In the genomic region with DNA sequence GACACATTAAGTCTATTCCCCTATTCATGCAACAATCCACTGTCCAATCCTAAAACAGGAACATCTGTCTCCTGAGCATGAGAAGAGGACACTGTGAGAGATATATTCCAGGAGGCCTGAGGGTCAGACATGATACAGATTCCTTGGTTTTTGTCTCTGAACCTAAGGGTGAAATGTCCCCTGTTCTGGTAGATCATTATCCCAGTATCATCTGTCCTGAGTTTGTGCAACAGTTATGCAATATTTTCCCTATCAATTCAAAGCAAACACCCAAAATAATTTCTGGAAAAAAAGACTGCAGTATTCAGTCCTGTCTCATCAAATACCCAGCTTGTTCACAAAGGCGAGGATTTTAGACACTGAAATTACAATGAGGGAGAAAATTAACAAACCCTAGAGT, we compare ENCODE assay signal across 24 cellular contexts.
DNase-seq lines count a peak whose midpoint lies in the region; ATAC-seq, FAIRE-seq and TF ChIP-seq lines count a peak whose summit lies in the region.
"Had no signal": no experiment of that assay in that cellular context is flagged by ENCODE, and none has a peak within 500 bp of the region (broad histone marks: within the 10 kb centered on the region; RNA-seq: fewer than 3 reads in every experiment).

No MANE protein-coding gene starts in this region.

- no peak for FAIRE-seq in K562 (lab: Jason Lieb, UNC)
- FAIRE-seq: A204.1, D721Med, G401.6, GM12891 had no signal

- DNase-seq in K562 (ENCODE audit: extremely low read depth in 1 of 4, low spot score in 3 of 4) (no peak), left lobe of liver (ENCODE audit: low spot score) (no peak), osteoblast (ENCODE audit: insufficient read length, low spot score, missing footprints) (peak; percentile 13), thyroid gland (no peak)
- DNase-seq in activated effector memory CD4-positive, alpha-beta T cell treated with anti-CD3 and anti-CD28 coated beads, Interleukin-2, amount 50 U/mL, for 16 hours, result no peak
- DNase-seq: 8988T; ACHN; BE2C; C1 segment of cervical spinal cord; Calu3; CD4-positive, alpha-beta memory T cell; CD4-positive, CD25-positive, alpha-beta regulatory T cell; CD8-positive, alpha-beta memory T cell; COR-L47; DMS79 treated with DMSO at 0.1 percent for 48 hours; GF-D8 had no signal

- no TSS peak for BruUV-seq in K562 (replicated peaks; lab: Mats Ljungman, UMichigan)

- H3K9ac ChIP-seq in K562 (ENCODE audit: insufficient read depth in 1 of 2, low read depth in 2 of 2, low read length in 2 of 2) (no peak overlapping the region), liver (ENCODE audit: low read depth in 1 of 2, low read length in 2 of 2) (peak overlapping the region in 1 of 2 donors; percentile 63)
- H3K9ac ChIP-seq: BLaER1 had no signal

- H2AFZ ChIP-seq in K562 (ENCODE audit: low read depth, low read length) (no peak overlapping the region), osteoblast (ENCODE audit: low read length) (no peak overlapping the region)

- H3K9me1 ChIP-seq in K562 (ENCODE audit: control insufficient read depth, insufficient read depth, low read length), result no peaks in the 10 kb centered on the region

- no peak for TF ChIP-seq EP300 in K562 (IDR thresholded peaks at IDR 0.05; ENCODE audit: low read length)

- TF ChIP-seq RAD21 in K562 (CRISPR knock-in tag; conservative IDR thresholded peaks at IDR 0.05 in 1 of 2, IDR thresholded peaks at IDR 0.05 in 1 of 2), result no peak
- TF ChIP-seq RAD21 in liver (IDR thresholded peaks at IDR 0.05), result peak; percentile 18 to 46

- CTCF ChIA-PET in K562 (lab: Yijun Ruan, JAX; ENCODE audit: low intra/inter-chr PET ratio), result no interaction called here

- H4K20me1 ChIP-seq in K562 (replicated peaks; ENCODE audit: control insufficient read depth, insufficient read depth, low read length) (no peaks in the 10 kb centered on the region), osteoblast (ENCODE audit: insufficient read depth, low read length) (no peaks in the 10 kb centered on the region)
- H4K20me1 ChIP-seq: BLaER1 had no signal

- no peak overlapping the region for H3K4me3 ChIP-seq in K562
- peak overlapping the region; percentile 26 to 64 (median 54) for H3K4me3 ChIP-seq in liver (ENCODE audit: low read depth in 1 of 3, low read length in 3 of 3)
- H3K4me3 ChIP-seq in osteoblast (ENCODE audit: insufficient read depth, low read length), result no peak overlapping the region
- H3K4me3 ChIP-seq in thyroid gland (replicated peaks in 1 of 3), result no peak overlapping the region
- H3K4me3 ChIP-seq: BLaER1 had no signal

- H3K27me3 ChIP-seq in K562 (ENCODE audit: control insufficient read depth in 2 of 2, insufficient read depth in 2 of 2, low read length in 2 of 2), result peaks cover 2 to 29% of the 10 kb centered on the region in 2 experiments; a peak in 4 of 5 replicates
- no peaks in the 10 kb centered on the region for H3K27me3 ChIP-seq in liver (ENCODE audit: control insufficient read depth in 4 of 4, insufficient read depth in 4 of 4, low read length in 3 of 4)
- peaks cover 13% of the 10 kb centered on the region for H3K27me3 ChIP-seq in osteoblast (ENCODE audit: insufficient read depth, low read length)
- H3K27me3 ChIP-seq in thyroid gland, result no peaks in the 10 kb centered on the region
- H3K27me3 ChIP-seq: BE2C, BLaER1 had no signal

- no peaks in the 10 kb centered on the region for H3K36me3 ChIP-seq in K562 (ENCODE audit: control insufficient read depth, insufficient read depth, low read length)
- H3K36me3 ChIP-seq in liver (ENCODE audit: control insufficient read depth in 4 of 4, insufficient read depth in 3 of 4, low read depth in 1 of 4, low read length in 3 of 4), result peaks cover 0 to 8% (median under 1%) of the 10 kb centered on the region in 4 donors
- no peaks in the 10 kb centered on the region for H3K36me3 ChIP-seq in osteoblast (ENCODE audit: insufficient read depth, low read length)
- no peaks in the 10 kb centered on the region for H3K36me3 ChIP-seq in thyroid gland
- H3K36me3 ChIP-seq: BE2C, BLaER1 had no signal

- in situ Hi-C loops in K562 (cut with MboI), result no loop called here

- no peak overlapping the region for H3K27ac ChIP-seq in K562 (ENCODE audit: extremely low read depth, low read depth, low read length)
- peak overlapping the region; percentile 55 to 65 for H3K27ac ChIP-seq in liver (ENCODE audit: low read depth in 1 of 2, low read length in 2 of 2)
- no peak overlapping the region for H3K27ac ChIP-seq in osteoblast (ENCODE audit: low read depth, low read length)
- no peak overlapping the region for H3K27ac ChIP-seq in thyroid gland
- H3K27ac ChIP-seq: BLaER1 had no signal

- no peak for ATAC-seq in K562
- ATAC-seq in left lobe of liver, result peak; percentile 64
- no peak for ATAC-seq in GM21786 (IDR thresholded peaks at IDR 0.05; ENCODE audit: unreplicated experiment)
- no peak for ATAC-seq in GM19395 (IDR thresholded peaks at IDR 0.05; ENCODE audit: unreplicated experiment)

- WGBS in K562 (ENCODE audit: insufficient coverage, low coverage, missing lambda C conversion rate), result 0% methylated on average over 1 of the region's 1 CpG
- 39% methylated on average over 1 of the region's 1 CpG for WGBS in liver
- 81 to 90% methylated on average over 1 of the region's 1 CpG for WGBS in thyroid gland, 2 donors

- TF ChIP-seq CTCF in K562 (IDR thresholded peaks at IDR 0.05 in 2 of 3, conservative IDR thresholded peaks at IDR 0.05 in 1 of 3; ENCODE audit: insufficient read depth in 2 of 3, low read depth in 1 of 3, low read length in 3 of 3), result no peak
- no peak for TF ChIP-seq CTCF in liver (IDR thresholded peaks at IDR 0.05; ENCODE audit: low read depth, low read length, missing input control)
- no peak for TF ChIP-seq CTCF in osteoblast (IDR thresholded peaks at IDR 0.05; ENCODE audit: extremely low read depth, low read depth, low read length)
- TF ChIP-seq CTCF in thyroid gland (IDR thresholded peaks at IDR 0.05), result no peak

- intact Hi-C loops in K562 (cut with micrococcal nuclease) (loop anchor here (2.0 kb wide), 1 partner anchor 20 kb away; no protein-coding TSS in a partner anchor), thyroid gland (cut with DNase I) (no loop called here)

- H3K4me2 ChIP-seq in K562 (ENCODE audit: insufficient read depth, low read length) (no peak overlapping the region), osteoblast (ENCODE audit: insufficient read depth, low read length) (no peak overlapping the region)
- H3K4me2 ChIP-seq: BLaER1 had no signal

- POLR2A ChIA-PET in K562 (lab: Yijun Ruan, JAX), result interaction anchor here (2.5 kb wide), 1 partner anchor 26 kb away, joined by 13 read pairs; no protein-coding TSS in a partner anchor

- peaks cover 0 to 3% of the 10 kb centered on the region in 2 experiments; a peak in 1 of 5 replicates for H3K4me1 ChIP-seq in K562 (replicated peaks in 1 of 2; ENCODE audit: control insufficient read depth in 2 of 2, insufficient read depth in 2 of 2, low read length in 2 of 2)
- H3K4me1 ChIP-seq in liver (ENCODE audit: control insufficient read depth in 4 of 4, insufficient read depth in 4 of 4, low read length in 3 of 4), result peaks cover 6 to 75% (median 43%) of the 10 kb centered on the region in 4 donors
- H3K4me1 ChIP-seq in osteoblast (ENCODE audit: insufficient read depth, low read length), result no peaks in the 10 kb centered on the region
- H3K4me1 ChIP-seq in thyroid gland, result no peaks in the 10 kb centered on the region
- H3K4me1 ChIP-seq: BE2C had no signal

- H3K79me2 ChIP-seq in K562 (ENCODE audit: control insufficient read depth, insufficient read depth, low read length) (no peaks in the 10 kb centered on the region), osteoblast (ENCODE audit: insufficient read depth, low read length) (no peaks in the 10 kb centered on the region)

- H3K9me3 ChIP-seq in K562 (replicated peaks; ENCODE audit: control insufficient read depth, insufficient read depth, low read depth, low read length) (no peaks in the 10 kb centered on the region), liver (ENCODE audit: control insufficient read depth in 4 of 4, low read length in 3 of 4) (no peaks in the 10 kb centered on the region), osteoblast (ENCODE audit: low read depth, low read length) (no peaks in the 10 kb centered on the region), thyroid gland (no peaks in the 10 kb centered on the region)
- H3K9me3 ChIP-seq: BE2C, BLaER1 had no signal

- no peak for TF ChIP-seq POLR2A in K562 (conservative IDR thresholded peaks at IDR 0.05)
- TF ChIP-seq POLR2A in thyroid gland (IDR thresholded peaks at IDR 0.05), result no peak

TF ChIP-seq in K562, 482 proteins besides CTCF, POLR2A, EP300 and RAD21:
- TF ChIP-seq, protein P1, sequence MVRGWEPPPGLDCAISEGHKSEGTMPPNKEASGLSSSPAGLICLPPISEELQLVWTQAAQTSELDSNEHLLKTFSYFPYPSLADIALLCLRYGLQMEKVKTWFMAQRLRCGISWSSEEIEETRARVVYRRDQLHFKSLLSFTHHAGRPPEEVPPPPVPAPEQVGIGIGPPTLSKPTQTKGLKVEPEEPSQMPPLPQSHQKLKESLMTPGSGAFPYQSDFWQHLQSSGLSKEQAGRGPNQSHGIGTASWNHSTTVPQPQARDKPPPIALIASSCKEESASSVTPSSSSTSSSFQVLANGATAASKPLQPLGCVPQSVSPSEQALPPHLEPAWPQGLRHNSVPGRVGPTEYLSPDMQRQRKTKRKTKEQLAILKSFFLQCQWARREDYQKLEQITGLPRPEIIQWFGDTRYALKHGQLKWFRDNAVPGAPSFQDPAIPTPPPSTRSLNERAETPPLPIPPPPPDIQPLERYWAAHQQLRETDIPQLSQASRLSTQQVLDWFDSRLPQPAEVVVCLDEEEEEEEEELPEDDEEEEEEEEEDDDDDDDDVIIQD (CRISPR knock-in tag; IDR thresholded peaks at IDR 0.05), result no peak
- TF ChIP-seq CEBPB (tag; IDR thresholded peaks at IDR 0.05), result 0 out of 2 replicates have a peak, but pooled peaks have one; percentile 15

TF ChIP-seq in liver, 16 proteins besides CTCF, POLR2A, EP300 and RAD21 (continues in another document):
- TF ChIP-seq TAF1 (conservative IDR thresholded peaks at IDR 0.05) (peak; percentile 74), FOXA1 (IDR thresholded peaks at IDR 0.05) (peak; percentile 42)
- TF ChIP-seq, protein P2, sequence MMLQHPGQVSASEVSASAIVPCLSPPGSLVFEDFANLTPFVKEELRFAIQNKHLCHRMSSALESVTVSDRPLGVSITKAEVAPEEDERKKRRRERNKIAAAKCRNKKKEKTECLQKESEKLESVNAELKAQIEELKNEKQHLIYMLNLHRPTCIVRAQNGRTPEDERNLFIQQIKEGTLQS (IDR thresholded peaks at IDR 0.05), result no peak

Comparison
In these comparisons a context has a peak if more than half of its experiments do, and no peak if none do; other contexts are left out.
1. H3K27ac ChIP-seq: peak in liver (2 of 2); none in K562 (single experiment), osteoblast (single experiment) and thyroid gland (0 of 3).
2. H3K4me3 ChIP-seq: peak in liver (3 of 3); none in K562 (single experiment), osteoblast (single experiment) and thyroid gland (0 of 3).